26 cellular contexts compared by ENCODE assay signal in the genomic region with DNA sequence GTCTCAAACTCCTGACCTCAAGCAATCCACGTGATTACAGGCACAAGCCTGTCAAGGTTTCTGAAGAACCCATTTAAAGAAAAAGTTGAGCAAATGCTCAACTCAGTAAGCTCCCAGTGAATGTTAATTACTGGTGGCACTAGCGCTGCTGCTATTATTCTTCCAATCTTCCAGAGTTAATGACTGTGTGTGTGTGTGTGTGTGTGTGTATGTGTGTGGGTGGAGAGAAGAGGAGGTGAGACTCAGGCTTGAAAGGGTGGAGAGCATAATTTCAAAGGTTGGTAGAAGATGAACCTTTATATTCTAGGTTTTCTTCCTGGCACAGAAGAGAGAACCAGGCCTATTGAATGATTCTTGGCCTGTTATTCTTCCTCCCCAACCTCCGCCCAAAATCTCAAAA. TPM values are rescaled to one million over a fixed set of nuclear protein-coding genes. Genes with fewer than 3 reads are reported as not detected.
"Had no signal": no experiment of that assay in that cellular context is flagged by ENCODE, and none has a peak within 500 bp of the region (broad histone marks: within the 10 kb centered on the region; RNA-seq: fewer than 3 reads in every experiment).

No MANE protein-coding gene starts in this region.

- H3K9me3 ChIP-seq: SK-N-SH had no signal

- H3K27ac ChIP-seq: KMS-11, RWPE1 had no signal

- DNase-seq: IMR-90, Kasumi-1, MM.1S, NCI-H1092 treated with DMSO at 0.1 percent for 48 hours, NCI-H1436, NCI-H187, NCI-H2029, NCI-H2081 treated with DMSO at 0.1 percent for 48 hours, NCI-H2171, NCI-H226, NCI-H510A, NCI-H524 treated with DMSO at 0.1 percent for 48 hours, NCI-H69, NCI-H774, PC-3, SIG-M5, SK-N-SH, SW 1271 had no signal

- H3K4me2 ChIP-seq: KMS-11, SK-N-SH had no signal

- ATAC-seq: HepG2, Panc1, PC-3 had no signal

- H3K9ac ChIP-seq: KMS-11, SK-N-SH had no signal

RNA-seq across cellular contexts. Expression of gene NPVF, which starts 11.6 kb away (rescaled TPM):
- total RNA-seq: HepG2, HT1080, IMR-90, M059J, OCI-LY7, PC-3, SK-MEL-5 had no signal
- polyA plus RNA-seq: HepG2, IMR-90, SK-N-SH had no signal
